In genomic region chr16:383326-384020, GRCh38 we compare ENCODE assay signal across 6 cellular contexts. TPM values are rescaled to one million over a fixed set of nuclear protein-coding genes. Genes with fewer than 3 reads are reported as not detected.
A peak's percentile ranks its signal among the peaks of the same experiment; 100 is the strongest.
DNase-seq lines count a peak whose midpoint lies in the region; ATAC-seq, FAIRE-seq and TF ChIP-seq lines count a peak whose summit lies in the region.

No MANE protein-coding gene starts in this region.

- no TSS peak for BruUV-seq in K562 (replicated peaks; lab: Mats Ljungman, UMichigan)

- H3K27ac Mint-ChIP-seq in nephron progenitor cell, result peak overlapping the region; percentile 70

- no peaks in the 10 kb centered on the region for H3K36me3 Mint-ChIP-seq in nephron progenitor cell (ENCODE audit: low read depth)

- in situ Hi-C loops in K562 (cut with MboI), result no loop called here

- H3K4me3 Mint-ChIP-seq in nephron progenitor cell, result peak overlapping the region; percentile 85

- FAIRE-seq in K562 (lab: Jason Lieb, UNC), result no peak

- no peaks in the 10 kb centered on the region for H3K9me3 Mint-ChIP-seq in nephron progenitor cell

- peaks cover 67% of the 10 kb centered on the region for H3K4me1 Mint-ChIP-seq in nephron progenitor cell

- DNase-seq in MM.1S (no peak), K562 (ENCODE audit: extremely low read depth in 1 of 4, low spot score in 3 of 4) (no peak), nephron progenitor cell (no peak), SHP77 treated with DMSO at 0.1 percent for 48 hours (lab: John Stamatoyannopoulos, UW) (no peak), RKO (ENCODE audit: low spot score) (no peak), T1000 (lab: John Stamatoyannopoulos, UW) (no peak)

- H3K36me3 ChIP-seq in MM.1S (replicated peaks; ENCODE audit: insufficient read depth, low read length), result no peaks in the 10 kb centered on the region
- H3K36me3 ChIP-seq in K562 (ENCODE audit: control insufficient read depth, insufficient read depth, low read length), result peaks cover 4% of the 10 kb centered on the region; the same call in 2 of the 3 replicates

- H3K4me2 ChIP-seq in MM.1S (ENCODE audit: low read depth, low read length), result peak overlapping the region; percentile 100; the same call in 1 of the 2 replicates
- no peak overlapping the region for H3K4me2 ChIP-seq in K562 (ENCODE audit: insufficient read depth, low read length)

- no peak overlapping the region for H2AFZ ChIP-seq in MM.1S (ENCODE audit: low read length)
- no peak overlapping the region for H2AFZ ChIP-seq in K562 (ENCODE audit: low read depth, low read length)

- no peaks in the 10 kb centered on the region for H3K9me1 ChIP-seq in K562 (ENCODE audit: control insufficient read depth, insufficient read depth, low read length)

- H3K27me3 Mint-ChIP-seq in nephron progenitor cell (ENCODE audit: low read depth, poor library complexity), result peaks cover 16% of the 10 kb centered on the region

- H3K9me3 ChIP-seq in MM.1S (replicated peaks; ENCODE audit: insufficient read depth, low read length) (no peaks in the 10 kb centered on the region), K562 (replicated peaks; ENCODE audit: control insufficient read depth, insufficient read depth, low read depth, low read length) (no peaks in the 10 kb centered on the region)

- no peak for TF ChIP-seq POLR2A in K562 (conservative IDR thresholded peaks at IDR 0.05)

- H3K27ac ChIP-seq in MM.1S (ENCODE audit: low read length) (no peak overlapping the region), K562 (ENCODE audit: extremely low read depth, low read depth, low read length) (no peak overlapping the region)

- TF ChIP-seq EP300 in K562 (IDR thresholded peaks at IDR 0.05; ENCODE audit: low read length), result no peak

- CTCF ChIA-PET in K562 (lab: Yijun Ruan, JAX; ENCODE audit: low intra/inter-chr PET ratio), result no interaction called here

- H3F3A ChIP-seq in MM.1S (ENCODE audit: insufficient read depth, low read length), result peaks cover 13% of the 10 kb centered on the region

- H3K27me3 ChIP-seq in MM.1S (replicated peaks; ENCODE audit: insufficient read depth, low read length) (no peaks in the 10 kb centered on the region), K562 (ENCODE audit: control insufficient read depth in 2 of 2, insufficient read depth in 2 of 2, low read length in 2 of 2) (no peaks in the 10 kb centered on the region)

- WGBS in K562 (ENCODE audit: insufficient coverage, low coverage, missing lambda C conversion rate), result 83% methylated on average over 24 of the region's 33 CpGs

- H3K4me1 ChIP-seq in MM.1S (ENCODE audit: low read length), result peaks cover 16% of the 10 kb centered on the region
- H3K4me1 ChIP-seq in K562 (replicated peaks in 1 of 2; ENCODE audit: control insufficient read depth in 2 of 2, insufficient read depth in 2 of 2, low read length in 2 of 2), result peaks cover 7 to 74% of the 10 kb centered on the region in 2 experiments; a peak in 4 of 5 replicates

- no peak for ATAC-seq in K562

- no peak for TF ChIP-seq RAD21 in K562 (CRISPR knock-in tag; conservative IDR thresholded peaks at IDR 0.05 in 1 of 2, IDR thresholded peaks at IDR 0.05 in 1 of 2)

- POLR2A ChIA-PET in K562 (lab: Yijun Ruan, JAX), result interaction anchor here (1.5 kb wide), 1 partner anchor 13 kb away, joined by 3 read pairs; the partner anchor contains the start of gene NME4

- H3K79me2 ChIP-seq in MM.1S (ENCODE audit: low read length), result peaks cover 29% of the 10 kb centered on the region
- peaks cover 32% of the 10 kb centered on the region for H3K79me2 ChIP-seq in K562 (ENCODE audit: control insufficient read depth, insufficient read depth, low read length)

- TF ChIP-seq CTCF in MM.1S (IDR thresholded peaks at IDR 0.05; ENCODE audit: low read length) (no peak), K562 (IDR thresholded peaks at IDR 0.05 in 2 of 3, conservative IDR thresholded peaks at IDR 0.05 in 1 of 3; ENCODE audit: insufficient read depth in 2 of 3, low read depth in 1 of 3, low read length in 3 of 3) (no peak), nephron progenitor cell (IDR thresholded peaks at IDR 0.05) (no peak)

- H3K9ac ChIP-seq in MM.1S (ENCODE audit: low read length) (no peak overlapping the region), K562 (ENCODE audit: insufficient read depth in 1 of 2, low read depth in 2 of 2, low read length in 2 of 2) (peak overlapping the region in 1 of 2 experiments; percentile 65; a peak in 1 of 4 replicates)

- intact Hi-C loops in K562 (cut with micrococcal nuclease), result no loop called here

- no peaks in the 10 kb centered on the region for H3K9me2 ChIP-seq in MM.1S (replicated peaks; ENCODE audit: insufficient read depth, low read length)

- H4K20me1 ChIP-seq in MM.1S (ENCODE audit: insufficient read depth, low read length) (no peaks in the 10 kb centered on the region), K562 (replicated peaks; ENCODE audit: control insufficient read depth, insufficient read depth, low read length) (no peaks in the 10 kb centered on the region)

- no peak overlapping the region for H3K4me3 ChIP-seq in MM.1S (ENCODE audit: low read length)
- no peak overlapping the region for H3K4me3 ChIP-seq in K562

RNA-seq across cellular contexts. Expression of gene PGAP6, which starts 1.7 kb away (rescaled TPM):
- 56.2 and 231 TPM in 2 replicates for total RNA-seq in K562 (2011; cell fraction: chromatin; rRNA removed; ENCODE audit: low replicate concordance)
- 229 and 238 TPM in 2 replicates for total RNA-seq in K562 (2011; cell fraction: nucleolus; rRNA removed)
- 112 and 118 TPM in 2 replicates for total RNA-seq in K562 (2011; cell fraction: nucleoplasm; rRNA removed)
- total RNA-seq in K562 (2014; rRNA removed) (43.4 and 66.6 TPM in 2 replicates), K562 (2014; rRNA removed; fragmentation: Illumina TruSeq; extraction: Trizol) (3.8 and 8.9 TPM in 2 replicates), K562 (2015; rRNA removed; fragmentation: Illumina TruSeq; extraction: Trizol) (35.9 and 39.3 TPM in 2 replicates), K562 (2021) (49.8 and 50.2 TPM in 2 replicates)
- polyA plus RNA-seq in K562 (2011; rRNA removed) (41.7 and 73.2 TPM in 2 replicates), K562 (2014; fragmentation: Illumina TruSeq; extraction: Trizol) (20.0 and 53.1 TPM in 2 replicates), K562 (2014; fragmentation: Nextera tagmentation; extraction: Ambion mirVana) (1 to 10 TPM in 1 of 2 experiments, under 1 TPM in 1; 0.45 to 1.3 TPM), K562 (2014; rRNA removed) (46.2 and 50.1 TPM in 2 replicates)
- polyA plus RNA-seq in K562 (2011; cell fraction: cytosol; rRNA removed), result 113 and 177 TPM in 2 replicates
- polyA plus RNA-seq in K562 (2011; cell fraction: nucleus; rRNA removed), result 157 and 271 TPM in 2 replicates
- 62.5 and 85.8 TPM in 2 replicates for polyA plus RNA-seq in K562 (2012)
- polyA minus RNA-seq in K562 (2011; rRNA and poly(A)+ RNA removed), result 25.0 and 47.0 TPM in 2 replicates
- polyA minus RNA-seq in K562 (2011; cell fraction: cytosol; rRNA and poly(A)+ RNA removed), result 43.0 and 54.1 TPM in 2 replicates
- 40.1 and 42.9 TPM in 2 replicates for polyA minus RNA-seq in K562 (2011; cell fraction: nucleus; rRNA and poly(A)+ RNA removed)

RNA-seq across cellular contexts. Expression of gene MRPL28, which starts 13.1 kb away (rescaled TPM):
- 23.4 and 64.3 TPM in 2 replicates for total RNA-seq in K562 (2011; cell fraction: chromatin; rRNA removed; ENCODE audit: low replicate concordance)
- 75.9 and 80.4 TPM in 2 replicates for total RNA-seq in K562 (2011; cell fraction: nucleolus; rRNA removed)
- total RNA-seq in K562 (2011; cell fraction: nucleoplasm; rRNA removed), result 40.5 and 50.3 TPM in 2 replicates
- total RNA-seq in K562 (2014; rRNA removed) (323 and 344 TPM in 2 replicates), K562 (2014; rRNA removed; fragmentation: Illumina TruSeq; extraction: Trizol) (54.8 and 63.1 TPM in 2 replicates), K562 (2015; rRNA removed; fragmentation: Illumina TruSeq; extraction: Trizol) (157 and 167 TPM in 2 replicates), K562 (2021) (175 and 183 TPM in 2 replicates)
- polyA plus RNA-seq in K562 (2011; rRNA removed) (152 and 181 TPM in 2 replicates), K562 (2014; fragmentation: Illumina TruSeq; extraction: Trizol) (219 and 232 TPM in 2 replicates), K562 (2014; fragmentation: Nextera tagmentation; extraction: Ambion mirVana) (10 to 100 TPM in 1 of 2 experiments, 1 to 10 TPM in 1; 2.5 to 22.9 TPM), K562 (2014; rRNA removed) (306 and 314 TPM in 2 replicates)
- 215 and 452 TPM in 2 replicates for polyA plus RNA-seq in K562 (2011; cell fraction: cytosol; rRNA removed)
- polyA plus RNA-seq in K562 (2011; cell fraction: nucleus; rRNA removed), result 114 and 165 TPM in 2 replicates
- polyA plus RNA-seq in K562 (2012), result 108 and 172 TPM in 2 replicates
- 49.7 and 74.3 TPM in 2 replicates for polyA minus RNA-seq in K562 (2011; rRNA and poly(A)+ RNA removed)
- 48.1 and 65.9 TPM in 2 replicates for polyA minus RNA-seq in K562 (2011; cell fraction: cytosol; rRNA and poly(A)+ RNA removed)
- polyA minus RNA-seq in K562 (2011; cell fraction: nucleus; rRNA and poly(A)+ RNA removed), result 23.4 and 31.5 TPM in 2 replicates

RNA-seq across cellular contexts. Expression of gene NME4, which starts 13.5 kb away (rescaled TPM):
- 39.0 and 108 TPM in 2 replicates for total RNA-seq in K562 (2011; cell fraction: chromatin; rRNA removed; ENCODE audit: low replicate concordance)
- total RNA-seq in K562 (2011; cell fraction: nucleolus; rRNA removed), result 83.4 and 88.0 TPM in 2 replicates
- total RNA-seq in K562 (2011; cell fraction: nucleoplasm; rRNA removed), result 67.1 and 101 TPM in 2 replicates
- total RNA-seq in K562 (2014; rRNA removed) (211 and 255 TPM in 2 replicates), K562 (2014; rRNA removed; fragmentation: Illumina TruSeq; extraction: Trizol) (50.2 and 61.5 TPM in 2 replicates), K562 (2015; rRNA removed; fragmentation: Illumina TruSeq; extraction: Trizol) (145 and 151 TPM in 2 replicates), K562 (2021) (189 and 206 TPM in 2 replicates)
- polyA plus RNA-seq in K562 (2011; rRNA removed) (139 and 160 TPM in 2 replicates), K562 (2014; fragmentation: Illumina TruSeq; extraction: Trizol) (135 and 223 TPM in 2 replicates), K562 (2014; fragmentation: Nextera tagmentation; extraction: Ambion mirVana) (10 to 100 TPM; 15.4 to 17.5 TPM), K562 (2014; rRNA removed) (264 and 339 TPM in 2 replicates)
- 277 and 663 TPM in 2 replicates for polyA plus RNA-seq in K562 (2011; cell fraction: cytosol; rRNA removed)
- polyA plus RNA-seq in K562 (2011; cell fraction: nucleus; rRNA removed), result 165 and 221 TPM in 2 replicates
- polyA plus RNA-seq in K562 (2012), result 211 and 279 TPM in 2 replicates
- 23.2 and 37.8 TPM in 2 replicates for polyA minus RNA-seq in K562 (2011; rRNA and poly(A)+ RNA removed)
- polyA minus RNA-seq in K562 (2011; cell fraction: cytosol; rRNA and poly(A)+ RNA removed), result 60.9 and 70.8 TPM in 2 replicates
- 32.2 and 35.7 TPM in 2 replicates for polyA minus RNA-seq in K562 (2011; cell fraction: nucleus; rRNA and poly(A)+ RNA removed)

RNA-seq across cellular contexts. Expression of gene DECR2, which starts 18.2 kb away (rescaled TPM):
- 27.0 and 84.4 TPM in 2 replicates for total RNA-seq in K562 (2011; cell fraction: chromatin; rRNA removed; ENCODE audit: low replicate concordance)
- total RNA-seq in K562 (2011; cell fraction: nucleolus; rRNA removed), result 49.9 and 50.8 TPM in 2 replicates
- 40.5 and 41.6 TPM in 2 replicates for total RNA-seq in K562 (2011; cell fraction: nucleoplasm; rRNA removed)
- total RNA-seq in K562 (2014; rRNA removed), result 16.8 and 18.4 TPM in 2 replicates
- 3.2 and 5.6 TPM in 2 replicates for total RNA-seq in K562 (2014; rRNA removed; fragmentation: Illumina TruSeq; extraction: Trizol)
- 10.3 and 10.6 TPM in 2 replicates for total RNA-seq in K562 (2015; rRNA removed; fragmentation: Illumina TruSeq; extraction: Trizol)
- 22.9 and 23.1 TPM in 2 replicates for total RNA-seq in K562 (2021)
- polyA plus RNA-seq in K562 (2011; rRNA removed), result 13.9 and 21.6 TPM in 2 replicates
- 22.5 and 45.9 TPM in 2 replicates for polyA plus RNA-seq in K562 (2011; cell fraction: cytosol; rRNA removed)
- polyA plus RNA-seq in K562 (2011; cell fraction: nucleus; rRNA removed), result 71.0 and 103 TPM in 2 replicates
- polyA plus RNA-seq in K562 (2012), result 18.3 and 22.5 TPM in 2 replicates
- polyA plus RNA-seq in K562 (2014; fragmentation: Illumina TruSeq; extraction: Trizol), result 6.9 and 13.4 TPM in 2 replicates
- 1 to 10 TPM; 1.0 to 2.1 TPM for polyA plus RNA-seq in K562 (2014; fragmentation: Nextera tagmentation; extraction: Ambion mirVana)
- polyA plus RNA-seq in K562 (2014; rRNA removed), result 31.9 and 33.1 TPM in 2 replicates
- 1.9 and 3.6 TPM in 2 replicates for polyA minus RNA-seq in K562 (2011; rRNA and poly(A)+ RNA removed)
- polyA minus RNA-seq in K562 (2011; cell fraction: cytosol; rRNA and poly(A)+ RNA removed), result 7.8 and 10.6 TPM in 2 replicates
- polyA minus RNA-seq in K562 (2011; cell fraction: nucleus; rRNA and poly(A)+ RNA removed), result 10.1 and 11.2 TPM in 2 replicates

RNA-seq across cellular contexts. Expression of gene AXIN1, which starts 30.9 kb away (rescaled TPM):
- total RNA-seq in K562 (2011; cell fraction: chromatin; rRNA removed; ENCODE audit: low replicate concordance), result 41.5 and 88.6 TPM in 2 replicates
- 39.7 and 42.5 TPM in 2 replicates for total RNA-seq in K562 (2011; cell fraction: nucleolus; rRNA removed)
- 23.8 and 31.0 TPM in 2 replicates for total RNA-seq in K562 (2011; cell fraction: nucleoplasm; rRNA removed)
- total RNA-seq in K562 (2014; rRNA removed) (53.9 and 65.3 TPM in 2 replicates), K562 (2014; rRNA removed; fragmentation: Illumina TruSeq; extraction: Trizol) (13.1 and 16.0 TPM in 2 replicates), K562 (2015; rRNA removed; fragmentation: Illumina TruSeq; extraction: Trizol) (28.1 and 28.6 TPM in 2 replicates), K562 (2021) (49.9 and 58.0 TPM in 2 replicates)
- polyA plus RNA-seq in K562 (2011; rRNA removed) (7.4 and 13.0 TPM in 2 replicates), K562 (2014; fragmentation: Illumina TruSeq; extraction: Trizol) (25.9 and 36.3 TPM in 2 replicates), K562 (2014; fragmentation: Nextera tagmentation; extraction: Ambion mirVana) (under 1 TPM; 0.42 to 0.77 TPM), K562 (2014; rRNA removed) (36.8 and 40.5 TPM in 2 replicates)
- polyA plus RNA-seq in K562 (2011; cell fraction: cytosol; rRNA removed), result 13.6 and 26.9 TPM in 2 replicates
- 20.6 and 36.7 TPM in 2 replicates for polyA plus RNA-seq in K562 (2011; cell fraction: nucleus; rRNA removed)
- 26.0 and 33.9 TPM in 2 replicates for polyA plus RNA-seq in K562 (2012)
- polyA minus RNA-seq in K562 (2011; rRNA and poly(A)+ RNA removed), result 9.0 and 13.1 TPM in 2 replicates
- polyA minus RNA-seq in K562 (2011; cell fraction: cytosol; rRNA and poly(A)+ RNA removed), result 16.1 and 34.2 TPM in 2 replicates
- polyA minus RNA-seq in K562 (2011; cell fraction: nucleus; rRNA and poly(A)+ RNA removed), result 14.3 and 14.4 TPM in 2 replicates
